In the genomic region with DNA sequence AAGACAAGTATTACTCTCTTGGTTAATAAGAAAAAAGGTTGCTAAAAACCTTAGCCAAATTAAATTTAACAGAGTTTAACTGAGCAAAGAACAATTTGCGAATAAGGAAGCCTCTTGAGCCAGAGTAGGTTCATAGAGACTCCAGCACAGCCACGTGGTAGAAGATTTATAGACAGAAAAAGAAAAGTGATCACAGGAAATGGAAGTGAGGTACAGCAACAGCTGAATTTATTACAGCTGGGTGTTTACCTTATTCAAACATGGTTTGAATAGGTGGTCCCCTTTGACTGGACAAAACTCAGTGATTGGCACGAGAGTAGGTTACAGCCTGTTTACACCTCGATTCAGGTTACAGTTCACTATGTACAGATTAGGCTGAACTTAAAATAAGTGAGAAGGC, we compare ENCODE assay signal across 2 cellular contexts.
TF ChIP-seq lines count a peak whose summit lies in the region.

No MANE protein-coding gene starts in this region.

TF ChIP-seq in endothelial cell of umbilical vein, 7 proteins besides CTCF, POLR2A, EP300 and RAD21:
- no peak for TF ChIP-seq GATA2 (IDR thresholded peaks at IDR 0.05; ENCODE audit: insufficient read depth, insufficient read length, low read depth, low read length)
- no peak for TF ChIP-seq JUN (IDR thresholded peaks at IDR 0.05; ENCODE audit: borderline replicate concordance, insufficient read depth, insufficient read length, low read depth)

TF ChIP-seq in GM12891, 5 proteins besides CTCF, POLR2A, EP300 and RAD21:
- no peak for TF ChIP-seq POU2F2 (IDR thresholded peaks at IDR 0.05; ENCODE audit: low read depth, low read length)
- no peak for TF ChIP-seq PAX5 (IDR thresholded peaks at IDR 0.05; ENCODE audit: insufficient read depth, low read length, severe bottlenecking)
- TF ChIP-seq SPI1 (IDR thresholded peaks at IDR 0.05; ENCODE audit: low read depth, low read length), result no peak
- TF ChIP-seq POLR2AphosphoS5 (IDR thresholded peaks at IDR 0.05; ENCODE audit: low read depth, low read length), result no peak
- no peak for TF ChIP-seq TAF1 (IDR thresholded peaks at IDR 0.05; ENCODE audit: low read depth, low read length)
